ENCODE assay signal across 11 cellular contexts in genomic region chr2:213011505-213011904, GRCh38.
"Had no signal": no experiment of that assay in that cellular context is flagged by ENCODE, and none has a peak within 500 bp of the region (broad histone marks: within the 10 kb centered on the region; RNA-seq: fewer than 3 reads in every experiment).

No MANE protein-coding gene starts in this region.

- H3K27ac Mint-ChIP-seq: GM23338, HFFc6 had no signal

- FAIRE-seq: HepG2 had no signal

- H3K4me3 ChIP-seq: GM23338, HAP-1 had no signal

- H3K36me3 ChIP-seq: HAP-1 had no signal

- H3K4me3 Mint-ChIP-seq: GM23338, HFFc6, IgD-negative memory B cell had no signal

- H3K9me3 ChIP-seq: HAP-1 had no signal

- H3K36me3 Mint-ChIP-seq: IgD-negative memory B cell had no signal

- H3K27me3 Mint-ChIP-seq: IgD-negative memory B cell had no signal

- H3K4me2 ChIP-seq: GM23338, KMS-11 had no signal

- H3K9ac ChIP-seq: KMS-11 had no signal

- H3K9me3 Mint-ChIP-seq: GM23338, HFFc6 had no signal

- ATAC-seq: GM23338, HCT116, HepG2 had no signal

- H3K27ac ChIP-seq: HL-60, KMS-11 had no signal

- DNase-seq: H7, HFFc6, Karpas-422, KBM-7 had no signal

- H3K4me1 ChIP-seq: HAP-1 had no signal

- H2AFZ ChIP-seq: GM23338 had no signal

- H3K4me1 Mint-ChIP-seq: GM23338 had no signal
